In genomic region chr10:77121829-77122228, GRCh38 we compare ENCODE assay signal across 29 cellular contexts.
"Had no signal": no experiment of that assay in that cellular context is flagged by ENCODE, and none has a peak within 500 bp of the region (broad histone marks: within the 10 kb centered on the region; RNA-seq: fewer than 3 reads in every experiment).

No MANE protein-coding gene starts in this region.

- H3K27me3 ChIP-seq: ascending aorta, breast epithelium, cardiac muscle cell, colonic mucosa, gastroesophageal sphincter had no signal

- ATAC-seq: activated CD4-positive, alpha-beta T cell treated with anti-CD3 and anti-CD28 coated beads for 36 hours; activated CD8-positive, alpha-beta memory T cell treated with anti-CD3 and anti-CD28 coated beads, Interleukin-2, amount 10 ng/mL, durations not matched to agents 7 days and 5 days; activated CD8-positive, alpha-beta T cell treated with anti-CD3 and anti-CD28 coated beads, Interleukin-2, amount 10 ng/mL, durations not matched to agents 7 days and 5 days; activated naive CD4-positive, alpha-beta T cell treated with anti-CD3 and anti-CD28 coated beads, Interleukin-2, amount 50 U/mL, for 72 hours; activated T-cell treated with anti-CD3 and anti-CD28 coated beads, Interleukin-2, amount 50 U/mL, for 72 hours; esophagus mucosa; gastroesophageal sphincter; heart right ventricle; T-helper 17 cell had no signal

- H3K36me3 ChIP-seq: breast epithelium, cardiac muscle cell, colonic mucosa, gastroesophageal sphincter, heart right ventricle had no signal

- H3K4me1 ChIP-seq: ascending aorta, breast epithelium, colonic mucosa, heart right ventricle had no signal

- H3K9me3 ChIP-seq: ascending aorta, breast epithelium, colonic mucosa, gastroesophageal sphincter, heart right ventricle had no signal

- H3K4me3 ChIP-seq: ascending aorta, breast epithelium, cardiac muscle cell, colonic mucosa, gastroesophageal sphincter, heart right ventricle had no signal

- H3K27ac ChIP-seq: ascending aorta, breast epithelium, cardiac muscle cell, colonic mucosa, gastroesophageal sphincter, heart right ventricle had no signal

- DNase-seq: activated CD4-positive, alpha-beta memory T cell treated with anti-CD3 and anti-CD28 coated beads for 36 hours; activated CD4-positive, alpha-beta T cell treated with anti-CD3 and anti-CD28 coated beads for 36 hours; activated CD4-positive, alpha-beta T cell treated with anti-CD3 and anti-CD28 coated beads, Interleukin-2, amount 10 ng/mL, durations not matched to agents 24 days and 14 days; activated CD4-positive, CD25-positive, alpha-beta regulatory T cell; activated CD4-positive, CD25-positive, alpha-beta regulatory T cell treated with anti-CD3 and anti-CD28 coated beads, Interleukin-2, amount 50 U/mL, for 72 hours; activated CD8-positive, alpha-beta memory T cell treated with anti-CD3 and anti-CD28 coated beads, Interleukin-2, amount 10 ng/mL, durations not matched to agents 7 days and 5 days; activated CD8-positive, alpha-beta memory T cell treated with anti-CD3 and anti-CD28 coated beads, Interleukin-2, amount 50 U/mL, for 4 hours; activated CD8-positive, alpha-beta T cell treated with anti-CD3 and anti-CD28 coated beads, Interleukin-2, amount 10 ng/mL, durations not matched to agents 7 days and 5 days; activated gamma-delta T cell; activated naive CD4-positive, alpha-beta T cell; activated naive CD4-positive, alpha-beta T cell treated with anti-CD3 and anti-CD28 coated beads, Interleukin-2, amount 10 ng/mL, durations not matched to agents 7 days and 5 days; activated naive CD8-positive, alpha-beta T cell treated with anti-CD3 and anti-CD28 coated beads, Interleukin-2, amount 10 ng/mL, durations not matched to agents 7 days and 5 days; activated T-cell treated with anti-CD3 and anti-CD28 coated beads, Interleukin-2, amount 50 U/mL, for 1 hour; activated T-cell treated with anti-CD3 and anti-CD28 coated beads, Interleukin-2, amount 50 U/mL, for 72 hours; central memory CD4-positive, alpha-beta T cell; cerebellar nuclear complex; colonic mucosa; effector CD8-positive, alpha-beta T cell; foreskin melanocyte; heart right ventricle; T-helper 1 cell; T-helper 17 cell; T1000 had no signal
